In genomic region chr9:126170286-126170823, GRCh38 we compare ENCODE assay signal across 28 cellular contexts.
"Had no signal": no experiment of that assay in that cellular context is flagged by ENCODE, and none has a peak within 500 bp of the region (broad histone marks: within the 10 kb centered on the region; RNA-seq: fewer than 3 reads in every experiment).

No MANE protein-coding gene starts in this region.

- H3K36me3 ChIP-seq: Peyer's patch, SJSA1 had no signal

- H3K4me3 Mint-ChIP-seq: activated CD8-positive, alpha-beta T cell treated with anti-CD3 and anti-CD28 coated beads, Interleukin-2, amount 10 ng/mL, durations not matched to agents 7 days and 5 days; activated naive CD8-positive, alpha-beta T cell treated with anti-CD3 and anti-CD28 coated beads, Interleukin-2, amount 50 U/mL, for 24 hours; activated T-cell treated with anti-CD3 and anti-CD28 coated beads, Interleukin-2, amount 50 U/mL, for 4 hours; brain; T-helper 2 cell treated with Interferon-gamma antibody and Interleukin-4, amounts not matched to agents 5 μg/mL and 100 μg/mL, for 36 hours; WTC11 had no signal

- DNase-seq: activated CD4-positive, alpha-beta T cell treated with anti-CD3 and anti-CD28 coated beads for 48 hours; activated CD4-positive, alpha-beta T cell treated with anti-CD3 and anti-CD28 coated beads, Interleukin-2, amount 50 U/mL, for 4 hours; activated CD4-positive, CD25-positive, alpha-beta regulatory T cell treated with anti-CD3 and anti-CD28 coated beads, Interleukin-2, amount 50 U/mL, for 72 hours; activated CD8-positive, alpha-beta T cell treated with anti-CD3 and anti-CD28 coated beads, Interleukin-2, amount 10 ng/mL, durations not matched to agents 7 days and 5 days; activated effector memory CD4-positive, alpha-beta T cell treated with anti-CD3 and anti-CD28 coated beads, Interleukin-2, amount 50 U/mL, for 16 hours; activated naive CD4-positive, alpha-beta T cell treated with Interleukin-2 at 50 U/mL for 16 hours; activated naive CD8-positive, alpha-beta T cell treated with anti-CD3 and anti-CD28 coated beads, Interleukin-2, amount 50 U/mL, for 24 hours; activated T-cell treated with anti-CD3 and anti-CD28 coated beads, Interleukin-2, amount 50 U/mL, for 4 hours; amniotic stem cell; caudate nucleus; Kasumi-1; KBM-7; NCI-H1105 treated with DMSO at 0.1 percent for 48 hours; NCI-H146; NCI-H187 treated with DMSO at 0.1 percent for 48 hours; NCI-H2081 treated with DMSO at 0.1 percent for 48 hours; NCI-H446; NCI-H524; Peyer's patch; SHP77; SW 1271 had no signal

- H3K9me3 ChIP-seq: Peyer's patch, SJSA1 had no signal

- FAIRE-seq: astrocyte had no signal

- H3K27ac Mint-ChIP-seq: activated CD8-positive, alpha-beta T cell treated with anti-CD3 and anti-CD28 coated beads, Interleukin-2, amount 10 ng/mL, durations not matched to agents 7 days and 5 days; activated naive CD4-positive, alpha-beta T cell treated with anti-CD3 and anti-CD28 coated beads, Interleukin-2, amount 50 U/mL, for 72 hours; activated naive CD8-positive, alpha-beta T cell treated with anti-CD3 and anti-CD28 coated beads, Interleukin-2, amount 50 U/mL, for 24 hours; brain; T-helper 2 cell treated with Interferon-gamma antibody and Interleukin-4, amounts not matched to agents 5 μg/mL and 100 μg/mL, for 36 hours; WTC11 had no signal

- H3K9me3 Mint-ChIP-seq: activated naive CD8-positive, alpha-beta T cell treated with anti-CD3 and anti-CD28 coated beads, Interleukin-2, amount 50 U/mL, for 24 hours; T-helper 2 cell treated with Interferon-gamma antibody and Interleukin-4, amounts not matched to agents 5 μg/mL and 100 μg/mL, for 36 hours had no signal

- H3K27me3 ChIP-seq: Peyer's patch had no signal

- H3K36me3 Mint-ChIP-seq: activated naive CD4-positive, alpha-beta T cell treated with anti-CD3 and anti-CD28 coated beads, Interleukin-2, amount 50 U/mL, for 72 hours; brain; WTC11 had no signal

- H3K4me3 ChIP-seq: Peyer's patch, SJSA1 had no signal

- H3K4me1 ChIP-seq: Peyer's patch, SJSA1 had no signal

- H3K27ac ChIP-seq: Peyer's patch, RWPE1, SJSA1 had no signal

- H3K4me1 Mint-ChIP-seq: activated naive CD8-positive, alpha-beta T cell treated with anti-CD3 and anti-CD28 coated beads, Interleukin-2, amount 50 U/mL, for 24 hours had no signal
